ENCODE assay signal across 11 cellular contexts in genomic region chr5:69432412-69433206, GRCh38. TPM values are rescaled to one million over a fixed set of nuclear protein-coding genes. Genes with fewer than 3 reads are reported as not detected.
DNase-seq lines count a peak whose midpoint lies in the region; ATAC-seq and TF ChIP-seq lines count a peak whose summit lies in the region.
"Had no signal": no experiment of that assay in that cellular context is flagged by ENCODE, and none has a peak within 500 bp of the region (broad histone marks: within the 10 kb centered on the region; RNA-seq: fewer than 3 reads in every experiment).

No MANE protein-coding gene starts in this region.

- no peaks in the 10 kb centered on the region for H3K36me3 ChIP-seq in CD8-positive, alpha-beta T cell (ENCODE audit: insufficient read depth, low read length)

- no peaks in the 10 kb centered on the region for H3K27me3 Mint-ChIP-seq in CD8-positive, alpha-beta T cell (ENCODE audit: low read depth)

- POLR2A ChIA-PET in CD8-positive, alpha-beta T cell (lab: Charles Lee) = no interaction called here

- no peaks in the 10 kb centered on the region for H3K4me1 ChIP-seq in CD8-positive, alpha-beta T cell (ENCODE audit: insufficient read depth, low read length)

- CTCF ChIA-PET in CD8-positive, alpha-beta T cell (lab: Charles Lee) = interaction anchor here (0.7 kb wide), 1 partner anchor 72 kb away, joined by 3 read pairs; no protein-coding TSS in a partner anchor

- no peaks in the 10 kb centered on the region for H3K9me3 Mint-ChIP-seq in CD8-positive, alpha-beta T cell

- no peak for TF ChIP-seq CTCF in CD8-positive, alpha-beta T cell (IDR thresholded peaks at IDR 0.05)

- no peaks in the 10 kb centered on the region for H3K4me1 Mint-ChIP-seq in CD8-positive, alpha-beta T cell (ENCODE audit: low read depth)

- H3K36me3 Mint-ChIP-seq in CD8-positive, alpha-beta T cell = no peaks in the 10 kb centered on the region

- H3K4me3 Mint-ChIP-seq in CD8-positive, alpha-beta T cell = no peak overlapping the region

- no peaks in the 10 kb centered on the region for H3K9me3 ChIP-seq in CD8-positive, alpha-beta T cell (ENCODE audit: low read length)

- H3K27ac ChIP-seq in CD8-positive, alpha-beta T cell (ENCODE audit: low read depth, low read length) = no peak overlapping the region
- H3K27ac ChIP-seq: epithelial cell of prostate had no signal

- intact Hi-C loops in CD8-positive, alpha-beta T cell (cut with DNase I, micrococcal nuclease) = no loop called here

- H3K27me3 ChIP-seq in CD8-positive, alpha-beta T cell (ENCODE audit: insufficient read depth, low read length) = no peaks in the 10 kb centered on the region

- peak; percentile 68 for ATAC-seq in GM18873 (IDR thresholded peaks at IDR 0.05; ENCODE audit: low FRiP score, unreplicated experiment)
- ATAC-seq in GM21786 (IDR thresholded peaks at IDR 0.05; ENCODE audit: unreplicated experiment) = peak; percentile 71
- peak; percentile 51 for ATAC-seq in HG03460 (IDR thresholded peaks at IDR 0.05; ENCODE audit: unreplicated experiment)
- no peak for ATAC-seq in CD8-positive, alpha-beta T cell

- H3K4me3 ChIP-seq in CD8-positive, alpha-beta T cell (ENCODE audit: low read depth, low read length) = no peak overlapping the region

- H3K27ac Mint-ChIP-seq in CD8-positive, alpha-beta T cell = no peak overlapping the region

- DNase-seq in CD1c-positive myeloid dendritic cell (ENCODE audit: extremely low spot score) (peak; percentile 54), retina (no peak), SKM-1 treated with dmso at 0.1 percent for 144 hours (lab: John Stamatoyannopoulos, UW; ENCODE audit: unreplicated experiment) (no peak), NAMALWA (ENCODE audit: low spot score) (no peak)
- DNase-seq in CD8-positive, alpha-beta T cell = no peak
- DNase-seq: stimulated activated CD4-positive, alpha-beta T cell treated with anti-CD3 and anti-CD28 coated beads, Interleukin-4, amount 100 ng/mL, for 4 hours; substantia nigra had no signal

RNA-seq across cellular contexts. Expression of gene MARVELD2, which starts 17.7 kb away (rescaled TPM):
- total RNA-seq in CD8-positive, alpha-beta T cell = under 1 TPM; 0.16 to 0.22 TPM

RNA-seq across cellular contexts. Expression of gene OCLN, which starts 60.0 kb away (rescaled TPM):
- total RNA-seq in CD8-positive, alpha-beta T cell = 1 to 10 TPM; 2.7 to 2.9 TPM
